Comparison of ENCODE assay signal across 8 cellular contexts in genomic region chr12:6944381-6945186, GRCh38. TPM values are rescaled to one million over a fixed set of nuclear protein-coding genes. Genes with fewer than 3 reads are reported as not detected.
DNase-seq lines count a peak whose midpoint lies in the region; ATAC-seq and TF ChIP-seq lines count a peak whose summit lies in the region.

No MANE protein-coding gene starts in this region.

- H3K9ac ChIP-seq in SK-N-SH = peak overlapping the region; percentile 72

- no peak for TF ChIP-seq POLR2A in NB4 (IDR thresholded peaks at IDR 0.05; ENCODE audit: extremely low read depth, insufficient read length)

- H4K20me1 ChIP-seq in SK-N-SH (ENCODE audit: insufficient read depth) = no peaks in the 10 kb centered on the region

- no peak for TF ChIP-seq EP300 in SK-N-SH (IDR thresholded peaks at IDR 0.05; ENCODE audit: borderline replicate concordance in 1 of 2, low read depth in 1 of 2, low read length in 1 of 2)

- H3K27ac Mint-ChIP-seq in activated naive CD4-positive, alpha-beta T cell treated with anti-CD3 and anti-CD28 coated beads, Interleukin-2, amount 50 U/mL, for 72 hours = peak overlapping the region; percentile 99 to 100

- H3K27ac ChIP-seq in HEK293 (ENCODE audit: extremely low read depth, low read depth, low read length) (peak overlapping the region; percentile 87), SK-N-SH (ENCODE audit: low read depth in 2 of 2, low read length in 1 of 2) (peak overlapping the region; percentile 89 to 98), thoracic aorta (peak overlapping the region; percentile 95 to 99)

- peaks cover 3 to 30% of the 10 kb centered on the region in 2 experiments; a peak in 2 of 3 replicates for H3K36me3 ChIP-seq in HEK293 (ENCODE audit: control insufficient read depth in 2 of 2, insufficient read depth in 1 of 2, low read length in 2 of 2)
- H3K36me3 ChIP-seq in SK-N-SH (replicated peaks in 1 of 2; ENCODE audit: control insufficient read depth in 1 of 2, insufficient read depth in 2 of 2, low read length in 1 of 2) = peaks cover 17 to 18% of the 10 kb centered on the region in 2 experiments
- peaks cover 4% of the 10 kb centered on the region for H3K36me3 ChIP-seq in thoracic aorta

- TF ChIP-seq CTCF in HEK293 (tag by site-specific recombination; IDR thresholded peaks at IDR 0.05) = peak; percentile 99
- TF ChIP-seq CTCF in NB4 (IDR thresholded peaks at IDR 0.05; ENCODE audit: low read depth, low read length) = peak; percentile 76
- peak; percentile 76 for TF ChIP-seq CTCF in SK-N-SH (IDR thresholded peaks at IDR 0.05)
- TF ChIP-seq CTCF in omental fat pad (IDR thresholded peaks at IDR 0.05) = peak in 2 of 3 donors; percentile 23 to 42
- TF ChIP-seq CTCF in thoracic aorta (IDR thresholded peaks at IDR 0.05) = peak; percentile 90

- CTCF ChIA-PET in HEK293 (lab: Yijun Ruan, JAX) (interaction anchor here (0.6 to 6.8 kb wide), 27 partner anchors 9 to 956 kb away, joined by 3 to 138 read pairs (median 6); partner anchors contain the start of genes C1R and C1RL), SK-N-SH (lab: Yijun Ruan, JAX) (interaction anchor here (0.7 to 6.5 kb wide), 44 partner anchors 10 to 696 kb away, joined by 3 to 114 read pairs (median 5); partner anchors contain the start of genes ATN1, C1R, C1RL and COPS7A)

- peaks cover 47% of the 10 kb centered on the region for H3F3A ChIP-seq in SK-N-SH (replicated peaks; ENCODE audit: insufficient read depth)

- no peaks in the 10 kb centered on the region for H3K9me2 ChIP-seq in SK-N-SH

- POLR2A ChIA-PET in HEK293 (lab: Yijun Ruan, JAX) (interaction anchor here (0.6 to 4.9 kb wide), 35 partner anchors 10 to 255 kb away, joined by 3 to 99 read pairs (median 5); partner anchors contain the start of genes C1RL, CDCA3, CLSTN3 and COPS7A), SK-N-SH (lab: Yijun Ruan, JAX) (interaction anchor here (0.6 to 4.6 kb wide), 27 partner anchors 9 to 860 kb away, joined by 3 to 82 read pairs (median 5); partner anchors contain the start of genes ATN1, C1R, C1RL and CDCA3)

- H3K4me1 ChIP-seq in HEK293 (ENCODE audit: control insufficient read depth, insufficient read depth, low read length) = peaks cover 14% of the 10 kb centered on the region
- H3K4me1 ChIP-seq in SK-N-SH (ENCODE audit: control insufficient read depth in 1 of 2, insufficient read depth in 2 of 2, low read depth in 1 of 2, low read length in 1 of 2) = peaks cover 6 to 13% of the 10 kb centered on the region in 2 experiments; a peak in 3 of 4 replicates
- peaks cover 21 to 27% of the 10 kb centered on the region in 2 donors for H3K4me1 ChIP-seq in thoracic aorta (ENCODE audit: control insufficient read depth in 1 of 2, low read depth in 2 of 2)

- peak; percentile 46 to 48 for ATAC-seq in activated naive CD4-positive, alpha-beta T cell treated with anti-CD3 and anti-CD28 coated beads, Interleukin-2, amount 50 U/mL, for 72 hours
- ATAC-seq in omental fat pad (ENCODE audit: low FRiP score) (peak; percentile 65), thoracic aorta (ENCODE audit: insufficient number of reproducible peaks, low FRiP score, low read depth) (peak; percentile 75)

- H3K9me3 ChIP-seq in HEK293 (ENCODE audit: control insufficient read depth, insufficient read depth, low read depth, low read length) (no peaks in the 10 kb centered on the region), SK-N-SH (no peaks in the 10 kb centered on the region), thoracic aorta (no peaks in the 10 kb centered on the region)

- peak; percentile 82 for TF ChIP-seq RAD21 in SK-N-SH (IDR thresholded peaks at IDR 0.05; ENCODE audit: low read length)

- DNase-seq in GDM1 (lab: John Stamatoyannopoulos, UW) = peak; percentile 84
- DNase-seq in NB4 (ENCODE audit: low read depth) = peak; percentile 94
- DNase-seq in SK-N-SH = peak; percentile 93
- DNase-seq in activated naive CD4-positive, alpha-beta T cell treated with anti-CD3 and anti-CD28 coated beads, Interleukin-2, amount 50 U/mL, for 72 hours (ENCODE audit: low spot score in 2 of 2) = peak; percentile 86 to 91
- DNase-seq in glomerular endothelial cell (ENCODE audit: extremely low read depth, low read depth, low spot score) = peak; percentile 70
- peak; percentile 74 for DNase-seq in omental fat pad (ENCODE audit: low spot score)
- DNase-seq in thoracic aorta (ENCODE audit: low spot score) = peak; percentile 82

- peak overlapping the region; percentile 61 for H3K4me3 ChIP-seq in HEK293 (ENCODE audit: low read depth, low read length)
- H3K4me3 ChIP-seq in NB4 (ENCODE audit: low read depth, low read length) = peak overlapping the region; percentile 75
- peak overlapping the region; percentile 67 to 72 for H3K4me3 ChIP-seq in SK-N-SH (ENCODE audit: low read depth in 2 of 2, low read length in 1 of 2)
- H3K4me3 ChIP-seq in thoracic aorta = peak overlapping the region; percentile 77

- H3K79me2 ChIP-seq in SK-N-SH (ENCODE audit: insufficient read depth) = peaks cover 10% of the 10 kb centered on the region; the same call in 1 of the 2 replicates

- under 1% methylated on average over 43 of the region's 48 CpGs for WGBS in SK-N-SH (ENCODE audit: low lambda C conversion rate)

- no peaks in the 10 kb centered on the region for H3K9me3 Mint-ChIP-seq in activated naive CD4-positive, alpha-beta T cell treated with anti-CD3 and anti-CD28 coated beads, Interleukin-2, amount 50 U/mL, for 72 hours

- H2AFZ ChIP-seq in SK-N-SH (ENCODE audit: low read depth) = no peak overlapping the region

- peaks cover 20 to 46% of the 10 kb centered on the region in 2 donors for H3K36me3 Mint-ChIP-seq in activated naive CD4-positive, alpha-beta T cell treated with anti-CD3 and anti-CD28 coated beads, Interleukin-2, amount 50 U/mL, for 72 hours

- H3K4me2 ChIP-seq in SK-N-SH = peak overlapping the region; percentile 87

- H3K27me3 ChIP-seq in SK-N-SH (ENCODE audit: insufficient read depth) = no peaks in the 10 kb centered on the region
- no peaks in the 10 kb centered on the region for H3K27me3 ChIP-seq in thoracic aorta (replicated peaks; ENCODE audit: insufficient read depth)

TF ChIP-seq in HEK293, 187 proteins besides CTCF, POLR2A, EP300 and RAD21 (continues in another document):
- TF ChIP-seq KLF17 (tag by site-specific recombination; IDR thresholded peaks at IDR 0.05) (peak; percentile 72), BCL11A (tag by site-specific recombination; IDR thresholded peaks at IDR 0.05; ENCODE audit: low read depth) (peak; percentile 87)

TF ChIP-seq in SK-N-SH, 30 proteins besides CTCF, POLR2A, EP300 and RAD21 (continues in another document):
- TF ChIP-seq RXRA (IDR thresholded peaks at IDR 0.05; ENCODE audit: borderline replicate concordance, low read depth) = no peak
- TF ChIP-seq FOXM1 (IDR thresholded peaks at IDR 0.05; ENCODE audit: low read depth) = no peak
- TF ChIP-seq FOXJ3 (CRISPR knock-in tag; IDR thresholded peaks at IDR 0.05) = no peak
- TF ChIP-seq ELF1 (IDR thresholded peaks at IDR 0.05) = no peak
- TF ChIP-seq GABPA (IDR thresholded peaks at IDR 0.05; ENCODE audit: low read depth) = peak; percentile 40; the same call in 1 of the 2 replicates
- no peak for TF ChIP-seq MEF2A (IDR thresholded peaks at IDR 0.05; ENCODE audit: borderline replicate concordance, low read depth)
- 0 out of 2 replicates have a peak, but pooled peaks have one; percentile 8 for TF ChIP-seq RFX5 (IDR thresholded peaks at IDR 0.05; ENCODE audit: low read length)
- TF ChIP-seq TCF12 (IDR thresholded peaks at IDR 0.05) = no peak
- TF ChIP-seq MAX (IDR thresholded peaks at IDR 0.05; ENCODE audit: low read depth) = peak; percentile 86
- TF ChIP-seq NRF1 (IDR thresholded peaks at IDR 0.05; ENCODE audit: low read depth, low read length) = 0 out of 2 replicates have a peak, but pooled peaks have one; percentile 4

RNA-seq across cellular contexts. Expression of gene C12orf57, which starts 0.8 kb away (rescaled TPM):
- polyA plus RNA-seq in SK-N-SH (2012; rRNA removed) = 560 and 659 TPM in 2 replicates
- 378 and 573 TPM in 2 replicates for polyA plus RNA-seq in SK-N-SH (2012; cell fraction: cytosol; rRNA removed)
- 265 and 491 TPM in 2 replicates for polyA plus RNA-seq in SK-N-SH (2012; cell fraction: nucleus; rRNA removed)
- total RNA-seq in activated naive CD4-positive, alpha-beta T cell treated with anti-CD3 and anti-CD28 coated beads, Interleukin-2, amount 50 U/mL, for 72 hours = 100 to 1,000 TPM; 229 to 609 TPM
- total RNA-seq in glomerular endothelial cell (180 and 194 TPM in 2 replicates), omental fat pad (100 to 1,000 TPM; 280 to 555 (median 413) TPM), thoracic aorta (100 to 1,000 TPM; 370 to 416 TPM)

RNA-seq across cellular contexts. Expression of gene RNU7-1, which starts 1.0 kb away (rescaled TPM):
- polyA plus RNA-seq in SK-N-SH (2012; rRNA removed) = not detected in 2 replicates
- not detected in 2 replicates for polyA plus RNA-seq in SK-N-SH (2012; cell fraction: cytosol; rRNA removed)
- not detected in 2 replicates for polyA plus RNA-seq in SK-N-SH (2012; cell fraction: nucleus; rRNA removed)
- total RNA-seq in activated naive CD4-positive, alpha-beta T cell treated with anti-CD3 and anti-CD28 coated beads, Interleukin-2, amount 50 U/mL, for 72 hours = not detected
- total RNA-seq in glomerular endothelial cell (not detected in 2 replicates), omental fat pad (not detected), thoracic aorta (not detected)

RNA-seq across cellular contexts. Expression of gene PTPN6, which starts 6.6 kb away (rescaled TPM):
- 0.12 and 0.18 TPM in 2 replicates for polyA plus RNA-seq in SK-N-SH (2012; rRNA removed)
- 0.09 TPM in 1 of 2 replicates, not detected in the other for polyA plus RNA-seq in SK-N-SH (2012; cell fraction: cytosol; rRNA removed)
- polyA plus RNA-seq in SK-N-SH (2012; cell fraction: nucleus; rRNA removed) = 0.43 and 0.96 TPM in 2 replicates
- 100 to 1,000 TPM; 320 to 609 TPM for total RNA-seq in activated naive CD4-positive, alpha-beta T cell treated with anti-CD3 and anti-CD28 coated beads, Interleukin-2, amount 50 U/mL, for 72 hours
- 0.29 and 8.5 TPM in 2 replicates for total RNA-seq in glomerular endothelial cell
- 10 to 100 TPM; 19.8 to 42.3 (median 35.9) TPM for total RNA-seq in omental fat pad
- 10 to 100 TPM; 19.0 to 24.0 TPM for total RNA-seq in thoracic aorta

RNA-seq across cellular contexts. Expression of gene ATN1, which starts 16.8 kb away (rescaled TPM):
- 18.5 and 29.3 TPM in 2 replicates for polyA plus RNA-seq in SK-N-SH (2012; rRNA removed)
- 13.8 and 20.9 TPM in 2 replicates for polyA plus RNA-seq in SK-N-SH (2012; cell fraction: cytosol; rRNA removed)
- polyA plus RNA-seq in SK-N-SH (2012; cell fraction: nucleus; rRNA removed) = 79.0 and 104 TPM in 2 replicates
- total RNA-seq in activated naive CD4-positive, alpha-beta T cell treated with anti-CD3 and anti-CD28 coated beads, Interleukin-2, amount 50 U/mL, for 72 hours = 10 to 100 TPM; 29.9 to 73.5 TPM
- total RNA-seq in glomerular endothelial cell (33.6 and 64.6 TPM in 2 replicates), omental fat pad (10 to 100 TPM; 46.2 to 93.5 (median 59.4) TPM), thoracic aorta (100 to 1,000 TPM; 109 to 163 TPM)

RNA-seq across cellular contexts. Expression of gene PHB2, which starts 25.9 kb away (rescaled TPM):
- 386 and 447 TPM in 2 replicates for polyA plus RNA-seq in SK-N-SH (2012; rRNA removed)
- polyA plus RNA-seq in SK-N-SH (2012; cell fraction: cytosol; rRNA removed) = 287 and 379 TPM in 2 replicates
- polyA plus RNA-seq in SK-N-SH (2012; cell fraction: nucleus; rRNA removed) = 324 and 396 TPM in 2 replicates
- 100 to 1,000 TPM; 387 to 423 TPM for total RNA-seq in activated naive CD4-positive, alpha-beta T cell treated with anti-CD3 and anti-CD28 coated beads, Interleukin-2, amount 50 U/mL, for 72 hours
- total RNA-seq in glomerular endothelial cell (240 and 281 TPM in 2 replicates), omental fat pad (100 to 1,000 TPM; 173 to 218 (median 189) TPM), thoracic aorta (100 to 1,000 TPM; 103 to 139 TPM)

Comparison
In these comparisons a context has a peak if more than half of its experiments do, and no peak if none do; other contexts are left out.
1. Peak in every context shown above with its lines: DNase-seq, ATAC-seq, H3K4me3 ChIP-seq and H3K27ac ChIP-seq.
2. CTCF ChIP-seq: peak in every context shown above with its lines; median percentile 99 in HEK293; 90 in thoracic aorta; 76 in NB4; 76 in SK-N-SH; 32 in omental fat pad.